8 cellular contexts compared by ENCODE assay signal in the genomic region with DNA sequence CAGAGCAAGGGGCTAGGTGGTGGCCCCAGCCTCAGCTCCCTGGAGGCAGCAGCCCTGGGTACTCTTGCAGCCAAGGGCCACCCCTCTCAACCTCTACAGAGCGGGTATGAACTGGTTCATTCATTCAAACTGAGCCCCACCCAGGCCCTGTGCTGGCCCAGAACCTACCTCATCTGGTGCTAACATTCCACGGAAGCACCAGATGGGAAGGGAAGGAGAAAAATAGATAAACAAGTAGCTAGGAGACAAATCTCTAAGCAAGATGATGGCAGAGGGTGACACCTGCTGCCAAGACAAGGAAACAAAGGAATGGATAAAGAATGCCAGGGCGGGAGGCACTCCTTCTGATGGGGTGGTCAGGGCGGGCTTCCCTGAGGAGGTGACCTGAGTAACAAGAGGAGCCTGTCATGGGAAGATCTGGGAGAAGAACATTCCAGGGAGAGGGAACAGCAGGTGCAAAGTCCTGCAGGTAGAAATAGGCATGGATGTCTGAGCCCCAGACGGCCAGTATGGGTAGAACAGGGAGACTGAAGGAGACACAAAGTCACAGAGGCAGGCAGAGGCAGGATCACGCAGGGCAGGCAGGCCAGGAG. TPM values are rescaled to one million over a fixed set of nuclear protein-coding genes. Genes with fewer than 3 reads are reported as not detected.
DNase-seq lines count a peak whose midpoint lies in the region; ATAC-seq and TF ChIP-seq lines count a peak whose summit lies in the region.

No MANE protein-coding gene starts in this region.

- H3K9me2 ChIP-seq in HCT116 (ENCODE audit: insufficient read depth): no peaks in the 10 kb centered on the region

- DNase-seq in HCT116 (ENCODE audit: low read depth, low spot score) (no peak), lower lobe of right lung (no peak), suprapubic skin (ENCODE audit: low spot score in 2 of 2) (no peak), left ventricle myocardium superior (no peak), NOMO-1 treated with DMSO at 0.1 percent for 48 hours (lab: John Stamatoyannopoulos, UW; ENCODE audit: unreplicated experiment) (no peak)

- no peak overlapping the region for H3K4me3 Mint-ChIP-seq in activated naive CD8-positive, alpha-beta T cell

- POLR2A ChIA-PET in HCT116 (lab: Charles Lee): no interaction called here

- peaks cover 25 to 83% (median 72%) of the 10 kb centered on the region in 11 experiments for H3K36me3 ChIP-seq in BLaER1 treated with 17β-estradiol and CSF1 and Interleukin-3, amounts not matched to agents 10 nM and 100 nM
- H3K36me3 ChIP-seq in HCT116 (ENCODE audit: control insufficient read depth in 1 of 2, insufficient read depth in 2 of 2, low read length in 2 of 2): peaks cover 3 to 32% of the 10 kb centered on the region in 2 experiments; a peak in 2 of 4 replicates
- peaks cover 59% of the 10 kb centered on the region for H3K36me3 ChIP-seq in lower lobe of right lung
- peaks cover 19% of the 10 kb centered on the region for H3K36me3 ChIP-seq in suprapubic skin

- RAD21 ChIA-PET in HCT116 (lab: Charles Lee; ENCODE audit: low non-redundant PET in 1 of 2, low total read pairs in 2 of 2, uncharacterized antibody in 2 of 2, unreplicated experiment in 2 of 2): no interaction called here

- H3K9me3 Mint-ChIP-seq in activated naive CD8-positive, alpha-beta T cell (ENCODE audit: low read depth): no peaks in the 10 kb centered on the region

- peaks cover 83 to 99% (median 94%) of the 10 kb centered on the region in 10 experiments for H3K4me1 ChIP-seq in BLaER1 treated with 17β-estradiol and CSF1 and Interleukin-3, amounts not matched to agents 10 nM and 100 nM
- peaks cover 7 to 14% of the 10 kb centered on the region in 2 experiments for H3K4me1 ChIP-seq in HCT116 (ENCODE audit: control insufficient read depth in 1 of 2, insufficient read depth in 2 of 2, low read length in 2 of 2)
- H3K4me1 ChIP-seq in lower lobe of right lung: peaks cover 68% of the 10 kb centered on the region
- H3K4me1 ChIP-seq in suprapubic skin: peaks cover 36% of the 10 kb centered on the region

- no peaks in the 10 kb centered on the region for H3K9me3 ChIP-seq in BLaER1 treated with 17β-estradiol and CSF1 and Interleukin-3, amounts not matched to agents 10 nM and 100 nM (replicated peaks in 1 of 11)
- H3K9me3 ChIP-seq in HCT116 (ENCODE audit: control insufficient read depth in 1 of 2, insufficient read depth in 1 of 2, low read depth in 1 of 2, low read length in 2 of 2) (no peaks in the 10 kb centered on the region), lower lobe of right lung (no peaks in the 10 kb centered on the region), suprapubic skin (no peaks in the 10 kb centered on the region)

- H3K4me1 Mint-ChIP-seq in activated naive CD8-positive, alpha-beta T cell (ENCODE audit: low read depth): peaks cover 41% of the 10 kb centered on the region

- peak overlapping the region in 7 of 11 experiments; percentile 16 to 65 (median 49); a peak in 8 of 22 replicates for H3K27ac ChIP-seq in BLaER1 treated with 17β-estradiol and CSF1 and Interleukin-3, amounts not matched to agents 10 nM and 100 nM
- H3K27ac ChIP-seq in HCT116 (ENCODE audit: low read depth, low read length) (no peak overlapping the region), lower lobe of right lung (peak overlapping the region; percentile 49), suprapubic skin (no peak overlapping the region)

- H3K4me2 ChIP-seq in BLaER1 treated with 17β-estradiol and CSF1 and Interleukin-3, amounts not matched to agents 10 nM and 100 nM: peak overlapping the region; percentile 41 to 99 (median 97)
- no peak overlapping the region for H3K4me2 ChIP-seq in HCT116 (ENCODE audit: low read length)

- peak overlapping the region in 1 of 10 experiments; percentile 1; a peak in 1 of 20 replicates for H3K4me3 ChIP-seq in BLaER1 treated with 17β-estradiol and CSF1 and Interleukin-3, amounts not matched to agents 10 nM and 100 nM
- no peak overlapping the region for H3K4me3 ChIP-seq in HCT116 (replicated peaks in 1 of 2; ENCODE audit: low read depth in 1 of 2, low read length in 2 of 2)
- H3K4me3 ChIP-seq in lower lobe of right lung: no peak overlapping the region
- no peak overlapping the region for H3K4me3 ChIP-seq in suprapubic skin

- no peaks in the 10 kb centered on the region for H3K36me3 Mint-ChIP-seq in activated naive CD8-positive, alpha-beta T cell

- TF ChIP-seq POLR2A in HCT116 (IDR thresholded peaks at IDR 0.05; ENCODE audit: borderline replicate concordance, extremely low read depth, insufficient read depth, insufficient read length) (no peak), suprapubic skin (IDR thresholded peaks at IDR 0.05) (no peak)

- ATAC-seq in HCT116: peak; percentile 48; the same call in 1 of the 2 replicates
- ATAC-seq in lower lobe of right lung: no peak
- no peak for ATAC-seq in GM19452 (IDR thresholded peaks at IDR 0.05; ENCODE audit: unreplicated experiment)
- no peak for ATAC-seq in left ventricle myocardium superior

- BruUV-seq in HCT116 (replicated peaks; lab: Mats Ljungman, UMichigan): no TSS peak

- H4K20me1 ChIP-seq in BLaER1 treated with 17β-estradiol and CSF1 and Interleukin-3, amounts not matched to agents 10 nM and 100 nM: peaks cover 0 to 56% (median 22%) of the 10 kb centered on the region in 11 experiments; a peak in 11 of 22 replicates
- H4K20me1 ChIP-seq in HCT116 (ENCODE audit: insufficient read depth): no peaks in the 10 kb centered on the region

- WGBS in suprapubic skin: 42% methylated on average over 6 of the region's 6 CpGs

- TF ChIP-seq CTCF in HCT116 (IDR thresholded peaks at IDR 0.05 in 2 of 3, conservative IDR thresholded peaks at IDR 0.05 in 1 of 3; ENCODE audit: borderline replicate concordance in 1 of 3, insufficient read depth in 1 of 3, low read depth in 2 of 3, low read length in 2 of 3) (0 out of 6 replicates have a peak, but pooled peaks of 2 of the 3 experiments have one; percentile 17 to 18), lower lobe of right lung (IDR thresholded peaks at IDR 0.05) (no peak), suprapubic skin (IDR thresholded peaks at IDR 0.05) (no peak)

- H3K79me2 ChIP-seq in HCT116 (ENCODE audit: insufficient read depth, low read length): peaks cover 9% of the 10 kb centered on the region; the same call in 1 of the 2 replicates

- H3K27ac Mint-ChIP-seq in activated naive CD8-positive, alpha-beta T cell: peak overlapping the region; percentile 79

- H3K27me3 ChIP-seq in BLaER1 treated with 17β-estradiol and CSF1 and Interleukin-3, amounts not matched to agents 10 nM and 100 nM: no peaks in the 10 kb centered on the region
- no peaks in the 10 kb centered on the region for H3K27me3 ChIP-seq in HCT116 (ENCODE audit: insufficient read depth, low read length)
- no peaks in the 10 kb centered on the region for H3K27me3 ChIP-seq in lower lobe of right lung (ENCODE audit: low read depth)
- no peaks in the 10 kb centered on the region for H3K27me3 ChIP-seq in suprapubic skin

- no peak for TF ChIP-seq RAD21 in HCT116 (IDR thresholded peaks at IDR 0.05; ENCODE audit: low read depth)

- H2AFZ ChIP-seq in HCT116 (ENCODE audit: low read depth, low read length, poor library complexity, severe bottlenecking): no peak overlapping the region

- no peaks in the 10 kb centered on the region for H3K27me3 Mint-ChIP-seq in activated naive CD8-positive, alpha-beta T cell

- intact Hi-C loops in HCT116 (cut with micrococcal nuclease): no loop called here
- intact Hi-C loops in lower lobe of right lung (cut with DNase I): no loop called here
- intact Hi-C loops in left ventricle myocardium superior (cut with micrococcal nuclease): no loop called here

- no peak for TF ChIP-seq EP300 in suprapubic skin (IDR thresholded peaks at IDR 0.05)

- peak overlapping the region; percentile 40 to 71 (median 57); a peak in 18 of 22 replicates for H3K9ac ChIP-seq in BLaER1 treated with 17β-estradiol and CSF1 and Interleukin-3, amounts not matched to agents 10 nM and 100 nM
- no peak overlapping the region for H3K9ac ChIP-seq in HCT116 (ENCODE audit: low read length)

- CTCF ChIA-PET in HCT116 (lab: Charles Lee): interaction anchor here (1.1 to 1.6 kb wide), 2 partner anchors 41 to 176 kb away, joined by 3 to 4 read pairs; partner anchors contain the start of gene TOR2A

TF ChIP-seq in HCT116, 20 proteins besides CTCF, POLR2A, EP300 and RAD21 (continues in another document):
- TF ChIP-seq CBX3 (IDR thresholded peaks at IDR 0.05; ENCODE audit: low read depth) (no peak), ZNF274 (IDR thresholded peaks at IDR 0.05; ENCODE audit: low read depth, low read length) (no peak)

RNA-seq across cellular contexts. Expression of gene ST6GALNAC4, which starts 6.1 kb away (rescaled TPM):
- total RNA-seq in HCT116 (2021; ENCODE audit: unreplicated experiment) (49.4 TPM), lower lobe of right lung (45.6 TPM), suprapubic skin (10 to 100 TPM; 14.6 to 25.2 (median 20.2) TPM), left ventricle myocardium superior (28.5 TPM)
- polyA plus RNA-seq in HCT116 (2012): 45.7 and 58.2 TPM in 2 replicates

RNA-seq across cellular contexts. Expression of gene ST6GALNAC6, which starts 11.3 kb away (rescaled TPM):
- total RNA-seq in HCT116 (2021; ENCODE audit: unreplicated experiment): 24.5 TPM
- 22.9 and 25.0 TPM in 2 replicates for polyA plus RNA-seq in HCT116 (2012)
- total RNA-seq in lower lobe of right lung: 82.0 TPM
- 10 to 100 TPM; 41.6 to 50.5 (median 47.0) TPM for total RNA-seq in suprapubic skin
- total RNA-seq in left ventricle myocardium superior: 50.5 TPM

RNA-seq across cellular contexts. Expression of gene PIP5KL1, which starts 19.9 kb away (rescaled TPM):
- total RNA-seq in HCT116 (2021; ENCODE audit: unreplicated experiment) (37.6 TPM), lower lobe of right lung (11.5 TPM), suprapubic skin (10 to 100 TPM in 1 of 4 donors, 1 to 10 TPM in 3; 5.8 to 14.7 (median 9.2) TPM), left ventricle myocardium superior (not detected)
- 35.7 and 36.0 TPM in 2 replicates for polyA plus RNA-seq in HCT116 (2012)

RNA-seq across cellular contexts. Expression of gene DPM2, which starts 26.9 kb away (rescaled TPM):
- 54.6 TPM for total RNA-seq in HCT116 (2021; ENCODE audit: unreplicated experiment)
- polyA plus RNA-seq in HCT116 (2012): 58.0 and 62.6 TPM in 2 replicates
- 33.7 TPM for total RNA-seq in lower lobe of right lung
- 10 to 100 TPM; 19.4 to 39.7 (median 30.6) TPM for total RNA-seq in suprapubic skin
- total RNA-seq in left ventricle myocardium superior: 11.1 TPM

RNA-seq across cellular contexts. Expression of gene AK1, which starts 33.2 kb away (rescaled TPM):
- total RNA-seq in HCT116 (2021; ENCODE audit: unreplicated experiment) (61.1 TPM), lower lobe of right lung (185 TPM), suprapubic skin (10 to 100 TPM; 22.6 to 36.0 (median 26.0) TPM), left ventricle myocardium superior (853 TPM)
- 70.6 and 74.2 TPM in 2 replicates for polyA plus RNA-seq in HCT116 (2012)

Comparison
In these comparisons a context has a peak if more than half of its experiments do, and no peak if none do; other contexts are left out.
1. H3K27ac ChIP-seq: peak in BLaER1 treated with 17β-estradiol and CSF1 and Interleukin-3, amounts not matched to agents 10 nM and 100 nM (7 of 11) and lower lobe of right lung (single experiment); none in HCT116 (single experiment) and suprapubic skin (single experiment).
2. CTCF ChIP-seq: peak in HCT116 (2 of 3); none in lower lobe of right lung (single experiment) and suprapubic skin (0 of 2).